22 cellular contexts compared by ENCODE assay signal in genomic region chr10:100568937-100569336, GRCh38.
"Had no signal": no experiment of that assay in that cellular context is flagged by ENCODE, and none has a peak within 500 bp of the region (broad histone marks: within the 10 kb centered on the region; RNA-seq: fewer than 3 reads in every experiment).

No MANE protein-coding gene starts in this region.

- H3K4me1 ChIP-seq: ascending aorta, body of pancreas had no signal

- H3K27ac Mint-ChIP-seq: activated CD4-positive, alpha-beta memory T cell treated with anti-CD3 and anti-CD28 coated beads, Interleukin-2, amount 10 ng/mL, durations not matched to agents 7 days and 5 days; activated CD4-positive, alpha-beta T cell treated with anti-CD3 and anti-CD28 coated beads for 36 hours; activated naive CD4-positive, alpha-beta T cell treated with anti-CD3 and anti-CD28 coated beads, Interleukin-2, amount 50 U/mL, for 72 hours; activated naive CD8-positive, alpha-beta T cell treated with anti-CD3 and anti-CD28 coated beads, Interleukin-2, amount 50 U/mL, for 24 hours had no signal

- H3K27me3 ChIP-seq: ascending aorta, body of pancreas had no signal

- H3K4me1 Mint-ChIP-seq: activated CD4-positive, alpha-beta T cell treated with anti-CD3 and anti-CD28 coated beads for 36 hours; activated naive CD8-positive, alpha-beta T cell treated with anti-CD3 and anti-CD28 coated beads, Interleukin-2, amount 50 U/mL, for 24 hours had no signal

- ATAC-seq: activated CD4-positive, alpha-beta T cell treated with anti-CD3 and anti-CD28 coated beads for 36 hours; activated naive CD8-positive, alpha-beta T cell treated with anti-CD3 and anti-CD28 coated beads, Interleukin-2, amount 50 U/mL, for 24 hours had no signal

- H3K4me3 ChIP-seq: ascending aorta, body of pancreas had no signal

- H3K9me3 Mint-ChIP-seq: activated CD4-positive, alpha-beta memory T cell treated with anti-CD3 and anti-CD28 coated beads, Interleukin-2, amount 10 ng/mL, durations not matched to agents 7 days and 5 days; activated naive CD4-positive, alpha-beta T cell treated with anti-CD3 and anti-CD28 coated beads, Interleukin-2, amount 50 U/mL, for 72 hours; activated naive CD8-positive, alpha-beta T cell treated with anti-CD3 and anti-CD28 coated beads, Interleukin-2, amount 50 U/mL, for 24 hours; activated T-cell treated with anti-CD3 and anti-CD28 coated beads, Interleukin-2, amount 50 U/mL, for 4 hours had no signal

- H3K36me3 Mint-ChIP-seq: activated naive CD4-positive, alpha-beta T cell treated with anti-CD3 and anti-CD28 coated beads, Interleukin-2, amount 50 U/mL, for 72 hours had no signal

- H3K36me3 ChIP-seq: ascending aorta had no signal

- H3K9me3 ChIP-seq: ascending aorta, body of pancreas had no signal

- H3K4me3 Mint-ChIP-seq: activated CD4-positive, alpha-beta memory T cell treated with anti-CD3 and anti-CD28 coated beads, Interleukin-2, amount 10 ng/mL, durations not matched to agents 7 days and 5 days; activated CD4-positive, alpha-beta T cell treated with anti-CD3 and anti-CD28 coated beads for 36 hours; activated naive CD8-positive, alpha-beta T cell treated with anti-CD3 and anti-CD28 coated beads, Interleukin-2, amount 50 U/mL, for 24 hours; activated T-cell treated with anti-CD3 and anti-CD28 coated beads, Interleukin-2, amount 50 U/mL, for 4 hours had no signal

- DNase-seq: activated CD4-positive, alpha-beta memory T cell treated with anti-CD3 and anti-CD28 coated beads, Interleukin-2, amount 10 ng/mL, durations not matched to agents 7 days and 5 days; activated CD4-positive, alpha-beta T cell treated with anti-CD3 and anti-CD28 coated beads, Interleukin-2, amount 50 U/mL, for 1 hour; activated effector memory CD4-positive, alpha-beta T cell treated with anti-CD3 and anti-CD28 coated beads, Interleukin-2, amount 50 U/mL, for 16 hours; activated naive CD4-positive, alpha-beta T cell treated with Interleukin-2 at 50 U/mL for 16 hours; activated naive CD8-positive, alpha-beta T cell treated with anti-CD3 and anti-CD28 coated beads, Interleukin-2, amount 50 U/mL, for 24 hours; activated T-cell treated with anti-CD3 and anti-CD28 coated beads, Interleukin-2, amount 50 U/mL, for 4 hours; amniotic stem cell; central memory CD4-positive, alpha-beta T cell; NCI-H1092 treated with DMSO at 0.1 percent for 48 hours; NCI-H1417 treated with DMSO at 0.1 percent for 48 hours; NCI-H2029 treated with DMSO at 0.1 percent for 48 hours; NCI-H345; NCI-H510A treated with DMSO at 0.1 percent for 48 hours; NCI-H748 treated with DMSO at 0.1 percent for 48 hours; SIG-M5; T-helper 1 cell had no signal

- H3K27ac ChIP-seq: ascending aorta, body of pancreas, KMS-11, VCaP had no signal

- H3K9ac ChIP-seq: KMS-11 had no signal
